Comparison of ENCODE assay signal across 1 cellular context in the genomic region with DNA sequence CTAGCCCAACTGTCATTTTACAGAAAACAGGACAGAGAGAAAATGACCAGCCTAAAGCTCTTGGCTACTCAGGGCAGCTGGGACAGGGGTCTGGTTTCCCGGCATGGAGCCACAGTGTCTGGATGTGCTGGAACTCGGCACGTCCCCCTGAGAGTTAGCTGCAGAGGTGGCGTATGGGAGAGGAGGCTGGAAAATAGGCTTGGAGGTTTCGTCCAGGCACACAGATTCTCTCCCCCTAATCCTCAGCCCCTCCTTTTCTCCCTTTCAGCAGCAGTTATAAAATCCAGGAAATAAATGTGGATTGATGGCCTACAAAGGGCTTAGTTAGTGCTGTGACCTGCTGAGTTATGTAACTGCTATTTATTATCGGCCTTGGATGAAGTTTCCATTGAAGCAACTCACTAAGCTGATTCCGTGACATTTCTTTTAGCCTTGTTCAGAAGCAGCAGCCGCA.
TF ChIP-seq lines count a peak whose summit lies in the region.

No MANE protein-coding gene starts in this region.

TF ChIP-seq in K562, 482 proteins besides CTCF, POLR2A, EP300 and RAD21 (continued from another document):
- TF ChIP-seq, protein P1, sequence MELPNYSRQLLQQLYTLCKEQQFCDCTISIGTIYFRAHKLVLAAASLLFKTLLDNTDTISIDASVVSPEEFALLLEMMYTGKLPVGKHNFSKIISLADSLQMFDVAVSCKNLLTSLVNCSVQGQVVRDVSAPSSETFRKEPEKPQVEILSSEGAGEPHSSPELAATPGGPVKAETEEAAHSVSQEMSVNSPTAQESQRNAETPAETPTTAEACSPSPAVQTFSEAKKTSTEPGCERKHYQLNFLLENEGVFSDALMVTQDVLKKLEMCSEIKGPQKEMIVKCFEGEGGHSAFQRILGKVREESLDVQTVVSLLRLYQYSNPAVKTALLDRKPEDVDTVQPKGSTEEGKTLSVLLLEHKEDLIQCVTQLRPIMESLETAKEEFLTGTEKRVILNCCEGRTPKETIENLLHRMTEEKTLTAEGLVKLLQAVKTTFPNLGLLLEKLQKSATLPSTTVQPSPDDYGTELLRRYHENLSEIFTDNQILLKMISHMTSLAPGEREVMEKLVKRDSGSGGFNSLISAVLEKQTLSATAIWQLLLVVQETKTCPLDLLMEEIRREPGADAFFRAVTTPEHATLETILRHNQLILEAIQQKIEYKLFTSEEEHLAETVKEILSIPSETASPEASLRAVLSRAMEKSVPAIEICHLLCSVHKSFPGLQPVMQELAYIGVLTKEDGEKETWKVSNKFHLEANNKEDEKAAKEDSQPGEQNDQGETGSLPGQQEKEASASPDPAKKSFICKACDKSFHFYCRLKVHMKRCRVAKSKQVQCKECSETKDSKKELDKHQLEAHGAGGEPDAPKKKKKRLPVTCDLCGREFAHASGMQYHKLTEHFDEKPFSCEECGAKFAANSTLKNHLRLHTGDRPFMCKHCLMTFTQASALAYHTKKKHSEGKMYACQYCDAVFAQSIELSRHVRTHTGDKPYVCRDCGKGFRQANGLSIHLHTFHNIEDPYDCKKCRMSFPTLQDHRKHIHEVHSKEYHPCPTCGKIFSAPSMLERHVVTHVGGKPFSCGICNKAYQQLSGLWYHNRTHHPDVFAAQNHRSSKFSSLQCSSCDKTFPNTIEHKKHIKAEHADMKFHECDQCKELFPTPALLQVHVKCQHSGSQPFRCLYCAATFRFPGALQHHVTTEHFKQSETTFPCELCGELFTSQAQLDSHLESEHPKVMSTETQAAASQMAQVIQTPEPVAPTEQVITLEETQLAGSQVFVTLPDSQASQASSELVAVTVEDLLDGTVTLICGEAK (IDR thresholded peaks at IDR 0.05), result no peak
- TF ChIP-seq, protein P1 (CRISPR knock-in tag; IDR thresholded peaks at IDR 0.05), result no peak
- no peak for TF ChIP-seq SMAD1 (IDR thresholded peaks at IDR 0.05; ENCODE audit: low read depth, low read length, partially characterized antibody)
